8 cellular contexts compared by ENCODE assay signal in genomic region chr9:83473488-83473971, GRCh38.
DNase-seq lines count a peak whose midpoint lies in the region; ATAC-seq and TF ChIP-seq lines count a peak whose summit lies in the region.

No MANE protein-coding gene starts in this region.

- no peak for TF ChIP-seq CTCF in vagina (IDR thresholded peaks at IDR 0.05)

- intact Hi-C loops in vagina (cut with DNase I), result no loop called here

- TF ChIP-seq POLR2A in vagina (IDR thresholded peaks at IDR 0.05) (no peak), erythroblast (IDR thresholded peaks at IDR 0.05; ENCODE audit: low read length) (no peak)

- no peaks in the 10 kb centered on the region for H3K9me3 ChIP-seq in vagina

- no peaks in the 10 kb centered on the region for H3K9me3 Mint-ChIP-seq in immature natural killer cell

- H3K27me3 Mint-ChIP-seq in immature natural killer cell (ENCODE audit: low read depth in 3 of 3), result peaks cover 0 to 3% (median 0%) of the 10 kb centered on the region in 3 donors

- H3K4me3 ChIP-seq in vagina, result no peak overlapping the region

- H3K27ac ChIP-seq in vagina, result no peak overlapping the region

- ATAC-seq in GM18502 (IDR thresholded peaks at IDR 0.05; ENCODE audit: poor library complexity, unreplicated experiment) (peak; percentile 98), GM21619 (IDR thresholded peaks at IDR 0.05; ENCODE audit: unreplicated experiment) (peak; percentile 89)

- H3K36me3 Mint-ChIP-seq in immature natural killer cell, result no peaks in the 10 kb centered on the region

- H3K4me1 Mint-ChIP-seq in immature natural killer cell, result peaks cover 19% of the 10 kb centered on the region in 2 donors

- H3K4me1 ChIP-seq in vagina, result peaks cover 5% of the 10 kb centered on the region

- no peaks in the 10 kb centered on the region for H3K36me3 ChIP-seq in vagina

- H3K27me3 ChIP-seq in vagina, result no peaks in the 10 kb centered on the region

- DNase-seq in LHCN-M2 (ENCODE audit: low read depth) (peak; percentile 43), immature natural killer cell (peak; percentile 20 to 26 (median 23)), nucleus accumbens (lab: John Stamatoyannopoulos, UW) (no peak), vagina (ENCODE audit: extremely low spot score in 2 of 2) (no peak), retina (no peak), erythroblast (lab: John Stamatoyannopoulos, UW) (no peak)

- peak overlapping the region; percentile 85 to 95 (median 92) for H3K27ac Mint-ChIP-seq in immature natural killer cell

- H3K4me3 Mint-ChIP-seq in immature natural killer cell, result peak overlapping the region; percentile 78 to 91 (median 85)

Comparison
In these comparisons a context has a peak if more than half of its experiments do, and no peak if none do; other contexts are left out.
1. DNase-seq: peak in LHCN-M2 (single experiment) and immature natural killer cell (3 of 3); none in nucleus accumbens (0 of 56), vagina (0 of 2), retina (single experiment) and erythroblast (0 of 2).